ENCODE assay signal across 7 cellular contexts in genomic region chr7:130695840-130696239, GRCh38. TPM values are rescaled to one million over a fixed set of nuclear protein-coding genes. Genes with fewer than 3 reads are reported as not detected.
DNase-seq lines count a peak whose midpoint lies in the region; ATAC-seq, FAIRE-seq and TF ChIP-seq lines count a peak whose summit lies in the region.

No MANE protein-coding gene starts in this region.

- H3K27ac Mint-ChIP-seq in osteocyte (ENCODE audit: unreplicated experiment) = no peak overlapping the region
- H3K27ac Mint-ChIP-seq in CD4-positive, alpha-beta T cell = no peak overlapping the region

- H3K9me3 Mint-ChIP-seq in osteocyte (ENCODE audit: unreplicated experiment) = no peaks in the 10 kb centered on the region
- peaks cover 4% of the 10 kb centered on the region for H3K9me3 Mint-ChIP-seq in CD4-positive, alpha-beta T cell

- no peak overlapping the region for H3K27ac ChIP-seq in CD4-positive, alpha-beta T cell (ENCODE audit: low read depth, low read length)

- H3K4me3 Mint-ChIP-seq in osteocyte (ENCODE audit: unreplicated experiment) = no peak overlapping the region
- H3K4me3 Mint-ChIP-seq in CD4-positive, alpha-beta T cell = no peak overlapping the region

- intact Hi-C loops in CD4-positive, alpha-beta T cell (cut with DNase I, micrococcal nuclease) = loop anchor here in 1 of 2 experiments (2.0 kb wide), 1 partner anchor 453 kb away; no protein-coding TSS in a partner anchor

- H3K4me3 ChIP-seq in GM12875 (ENCODE audit: low read depth, low read length) (no peak overlapping the region), bronchial epithelial cell (ENCODE audit: low read depth, low read length) (no peak overlapping the region)

- FAIRE-seq in bronchial epithelial cell (lab: Jason Lieb, UNC) = no peak

- DNase-seq in NCI-H146 (lab: John Stamatoyannopoulos, UW) (peak; percentile 6), bronchial epithelial cell (ENCODE audit: low read depth) (peak; percentile 43), osteocyte (ENCODE audit: extremely low spot score, unreplicated experiment) (no peak)
- no peak for DNase-seq in CD4-positive, alpha-beta T cell
- no peak for DNase-seq in activated CD4-positive, alpha-beta T cell treated with anti-CD3 and anti-CD28 coated beads for 4 hours

- ATAC-seq in GM18502 (IDR thresholded peaks at IDR 0.05; ENCODE audit: poor library complexity, unreplicated experiment) = no peak
- ATAC-seq in CD4-positive, alpha-beta T cell (ENCODE audit: poor library complexity) = no peak

- POLR2A ChIA-PET in CD4-positive, alpha-beta T cell (lab: Charles Lee) = no interaction called here

- no peaks in the 10 kb centered on the region for H3K36me3 Mint-ChIP-seq in osteocyte (ENCODE audit: unreplicated experiment)
- H3K36me3 Mint-ChIP-seq in CD4-positive, alpha-beta T cell (ENCODE audit: low read depth) = no peaks in the 10 kb centered on the region

- no peaks in the 10 kb centered on the region for H3K4me1 Mint-ChIP-seq in osteocyte (ENCODE audit: unreplicated experiment)
- no peaks in the 10 kb centered on the region for H3K4me1 Mint-ChIP-seq in CD4-positive, alpha-beta T cell (ENCODE audit: low read depth)

- CTCF ChIA-PET in CD4-positive, alpha-beta T cell (lab: Charles Lee) = no interaction called here

- TF ChIP-seq CTCF in GM12875 (IDR thresholded peaks at IDR 0.05; ENCODE audit: borderline replicate concordance, insufficient read depth, low read depth, low read length) (peak; percentile 38; the same call in 1 of the 2 replicates), bronchial epithelial cell (IDR thresholded peaks at IDR 0.05; ENCODE audit: insufficient read depth, low read length, severe bottlenecking) (peak; percentile 58), osteocyte (IDR thresholded peaks at IDR 0.05) (peak; percentile 63)
- TF ChIP-seq CTCF in CD4-positive, alpha-beta T cell (IDR thresholded peaks at IDR 0.05) = no peak

- no peaks in the 10 kb centered on the region for H3K36me3 ChIP-seq in bronchial epithelial cell (ENCODE audit: control insufficient read depth, insufficient read depth, low read length)

- peaks cover 2% of the 10 kb centered on the region for H3K27me3 ChIP-seq in bronchial epithelial cell (ENCODE audit: control insufficient read depth, insufficient read depth, low read length)
- no peaks in the 10 kb centered on the region for H3K27me3 ChIP-seq in CD4-positive, alpha-beta T cell (ENCODE audit: control insufficient read depth, insufficient read depth, low read length)

- H3K9me3 ChIP-seq in CD4-positive, alpha-beta T cell (ENCODE audit: control insufficient read depth, low read length) = no peaks in the 10 kb centered on the region

- H3K27me3 Mint-ChIP-seq in osteocyte (ENCODE audit: unreplicated experiment) = peaks cover 19% of the 10 kb centered on the region
- no peaks in the 10 kb centered on the region for H3K27me3 Mint-ChIP-seq in CD4-positive, alpha-beta T cell

RNA-seq across cellular contexts. Expression of gene TSGA13, which starts 9.5 kb away (rescaled TPM):
- total RNA-seq in bronchial epithelial cell (not detected in 2 replicates), osteocyte (not detected in 2 replicates)
- total RNA-seq in CD4-positive, alpha-beta T cell = not detected

RNA-seq across cellular contexts. Expression of gene COPG2, which starts 27.3 kb away (rescaled TPM):
- total RNA-seq in bronchial epithelial cell (26.6 and 30.3 TPM in 2 replicates), osteocyte (31.2 and 33.4 TPM in 2 replicates)
- total RNA-seq in CD4-positive, alpha-beta T cell = 1 to 10 TPM; 4.1 to 4.3 TPM

RNA-seq across cellular contexts. Expression of gene KLF14, which starts 38.2 kb away (rescaled TPM):
- total RNA-seq in bronchial epithelial cell (under 0.01 TPM in 1 of 2 replicates, not detected in the other), osteocyte (not detected in 2 replicates)
- not detected for total RNA-seq in CD4-positive, alpha-beta T cell

Comparison
In these comparisons a context has a peak if more than half of its experiments do, and no peak if none do; other contexts are left out.
1. DNase-seq: peak in NCI-H146 (single experiment) and bronchial epithelial cell (single experiment); none in osteocyte (single experiment), CD4-positive, alpha-beta T cell (0 of 10) and activated CD4-positive, alpha-beta T cell treated with anti-CD3 and anti-CD28 coated beads for 4 hours (0 of 2).